8 cellular contexts compared by ENCODE assay signal in the genomic region with DNA sequence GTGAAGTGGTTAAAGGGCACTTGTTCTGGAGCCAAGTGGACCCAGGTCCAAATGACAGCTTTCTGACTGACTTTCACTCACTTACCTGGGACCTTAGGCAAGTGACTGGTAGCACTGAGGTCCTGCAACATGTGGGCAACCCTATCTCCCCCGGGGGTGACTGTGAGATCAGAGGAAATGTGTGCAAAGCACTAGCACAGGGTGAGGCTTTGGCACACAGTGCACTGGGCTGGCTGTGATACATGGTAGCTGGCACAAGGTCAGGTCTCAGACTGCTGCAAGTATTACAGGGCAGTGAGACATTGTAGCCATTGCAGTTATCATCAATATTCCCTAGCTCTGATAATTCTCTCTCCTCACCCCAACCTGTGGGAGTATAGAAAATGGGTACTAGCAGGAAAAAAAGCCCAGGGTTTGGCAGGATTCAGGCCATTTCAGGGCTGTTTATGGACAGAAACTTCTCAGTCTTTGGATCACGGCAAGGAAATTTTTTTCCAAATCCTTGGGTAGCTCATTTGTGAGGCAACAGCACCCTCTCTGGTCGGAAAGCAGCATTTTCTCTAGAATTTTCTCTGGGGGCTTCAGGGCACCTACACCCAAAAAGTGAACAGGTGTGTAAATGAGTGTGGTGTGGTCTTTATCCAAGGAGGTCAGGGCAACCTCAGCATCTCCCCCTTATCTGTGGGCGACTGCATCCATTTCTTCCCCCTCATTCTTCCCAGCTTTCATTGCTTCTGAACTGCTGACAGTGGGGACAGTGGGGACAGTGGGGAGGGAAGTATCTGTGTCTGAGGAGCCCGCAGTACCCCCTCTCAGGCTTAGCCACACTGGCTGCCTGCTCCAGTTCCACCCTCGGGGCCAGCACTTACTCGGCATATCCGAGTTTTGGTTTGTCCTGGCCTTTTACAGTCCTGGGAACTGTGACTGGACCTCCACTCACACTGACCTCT.
DNase-seq lines count a peak whose midpoint lies in the region; ATAC-seq and TF ChIP-seq lines count a peak whose summit lies in the region.

No MANE protein-coding gene starts in this region.

- no peak overlapping the region for H3K4me3 ChIP-seq in OCI-LY7 (ENCODE audit: low read depth, low read length, poor library complexity, severe bottlenecking)

- no peak overlapping the region for H3K27ac Mint-ChIP-seq in activated T-helper 17 cell treated with anti-CD3 and anti-CD28 coated beads, Interleukin-2, amount 50 U/mL, for 72 hours
- no peak overlapping the region for H3K27ac Mint-ChIP-seq in activated T-helper 1 cell treated with anti-CD3 and anti-CD28 coated beads, Interleukin-12 subunit alpha, Interleukin-12 subunit beta, Interleukin-2, Interleukin-4 antibody, amounts not matched to agents 30 ng/mL and 10 ng/mL and 1 ng/mL, durations not matched to agents 14 hours and 24 hours and 36 hours

- no peaks in the 10 kb centered on the region for H3K4me1 ChIP-seq in OCI-LY7 (ENCODE audit: insufficient read depth, low read length, poor library complexity, severe bottlenecking)

- H3K4me3 Mint-ChIP-seq in activated T-helper 17 cell treated with anti-CD3 and anti-CD28 coated beads, Interleukin-2, amount 50 U/mL, for 72 hours, result no peak overlapping the region
- H3K4me3 Mint-ChIP-seq in activated T-helper 1 cell treated with anti-CD3 and anti-CD28 coated beads, Interleukin-12 subunit alpha, Interleukin-12 subunit beta, Interleukin-2, Interleukin-4 antibody, amounts not matched to agents 30 ng/mL and 10 ng/mL and 1 ng/mL, durations not matched to agents 14 hours and 24 hours and 36 hours, result no peak overlapping the region

- CTCF ChIA-PET in OCI-LY7 (lab: Charles Lee; ENCODE audit: unreplicated experiment), result no interaction called here

- H3K9me3 Mint-ChIP-seq in activated T-helper 17 cell treated with anti-CD3 and anti-CD28 coated beads, Interleukin-2, amount 50 U/mL, for 72 hours, result no peaks in the 10 kb centered on the region
- no peaks in the 10 kb centered on the region for H3K9me3 Mint-ChIP-seq in activated T-helper 1 cell treated with anti-CD3 and anti-CD28 coated beads, Interleukin-12 subunit alpha, Interleukin-12 subunit beta, Interleukin-2, Interleukin-4 antibody, amounts not matched to agents 30 ng/mL and 10 ng/mL and 1 ng/mL, durations not matched to agents 14 hours and 24 hours and 36 hours

- H3K79me2 ChIP-seq in OCI-LY7 (ENCODE audit: insufficient read depth, low read depth, low read length), result no peaks in the 10 kb centered on the region

- peak; percentile 59 for ATAC-seq in omental fat pad (ENCODE audit: low FRiP score)
- ATAC-seq in activated CD4-positive, CD25-positive, alpha-beta regulatory T cell treated with anti-CD3 and anti-CD28 coated beads, Interleukin-2, amount 50 U/mL, for 24 hours, result no peak
- ATAC-seq in activated T-helper 17 cell treated with anti-CD3 and anti-CD28 coated beads, Interleukin-2, amount 50 U/mL, for 72 hours (replicated peaks), result no peak

- POLR2A ChIA-PET in OCI-LY7 (lab: Charles Lee), result interaction anchor here (0.7 kb wide), 1 partner anchor 120 kb away, joined by 3 read pairs; no protein-coding TSS in a partner anchor

- no TSS peak for BruUV-seq in OCI-LY7 (replicated peaks; lab: Mats Ljungman, UMichigan)

- no peaks in the 10 kb centered on the region for H3K4me1 Mint-ChIP-seq in activated T-helper 17 cell treated with anti-CD3 and anti-CD28 coated beads, Interleukin-2, amount 50 U/mL, for 72 hours
- no peaks in the 10 kb centered on the region for H3K4me1 Mint-ChIP-seq in activated T-helper 1 cell treated with anti-CD3 and anti-CD28 coated beads, Interleukin-12 subunit alpha, Interleukin-12 subunit beta, Interleukin-2, Interleukin-4 antibody, amounts not matched to agents 30 ng/mL and 10 ng/mL and 1 ng/mL, durations not matched to agents 14 hours and 24 hours and 36 hours (ENCODE audit: low read depth)

- H3K36me3 Mint-ChIP-seq in activated T-helper 17 cell treated with anti-CD3 and anti-CD28 coated beads, Interleukin-2, amount 50 U/mL, for 72 hours (ENCODE audit: low read depth), result no peaks in the 10 kb centered on the region
- no peaks in the 10 kb centered on the region for H3K36me3 Mint-ChIP-seq in activated T-helper 1 cell treated with anti-CD3 and anti-CD28 coated beads, Interleukin-12 subunit alpha, Interleukin-12 subunit beta, Interleukin-2, Interleukin-4 antibody, amounts not matched to agents 30 ng/mL and 10 ng/mL and 1 ng/mL, durations not matched to agents 14 hours and 24 hours and 36 hours (ENCODE audit: low read depth)

- H3K27ac ChIP-seq in OCI-LY7 (ENCODE audit: low read depth, low read length, poor library complexity, severe bottlenecking), result no peak overlapping the region

- peaks cover 16% of the 10 kb centered on the region for H3K27me3 Mint-ChIP-seq in activated T-helper 17 cell treated with anti-CD3 and anti-CD28 coated beads, Interleukin-2, amount 50 U/mL, for 72 hours
- H3K27me3 Mint-ChIP-seq in activated T-helper 1 cell treated with anti-CD3 and anti-CD28 coated beads, Interleukin-12 subunit alpha, Interleukin-12 subunit beta, Interleukin-2, Interleukin-4 antibody, amounts not matched to agents 30 ng/mL and 10 ng/mL and 1 ng/mL, durations not matched to agents 14 hours and 24 hours and 36 hours (ENCODE audit: insufficient read depth), result peaks cover 7% of the 10 kb centered on the region

- intact Hi-C loops in OCI-LY7 (cut with micrococcal nuclease; ENCODE audit: unreplicated experiment), result no loop called here
- intact Hi-C loops in activated T-helper 1 cell treated with anti-CD3 and anti-CD28 coated beads, Interleukin-12 subunit alpha, Interleukin-12 subunit beta, Interleukin-2, Interleukin-4 antibody, amounts not matched to agents 30 ng/mL and 10 ng/mL and 1 ng/mL, durations not matched to agents 14 hours and 24 hours and 36 hours (cut with micrococcal nuclease), result no loop called here

- DNase-seq in NCI-H82 (lab: John Stamatoyannopoulos, UW) (peak; percentile 58), NCI-H82 treated with DMSO at 0.1 percent for 48 hours (lab: John Stamatoyannopoulos, UW; ENCODE audit: unreplicated experiment) (no peak), OCI-LY7 (ENCODE audit: low spot score) (peak; percentile 14), fibroblast of peridontal ligament (ENCODE audit: extremely low read depth) (peak; percentile 2), omental fat pad (ENCODE audit: low spot score) (no peak)
- no peak for DNase-seq in activated T-helper 1 cell treated with anti-CD3 and anti-CD28 coated beads, Interleukin-12 subunit alpha, Interleukin-12 subunit beta, Interleukin-2, Interleukin-4 antibody, amounts not matched to agents 30 ng/mL and 10 ng/mL and 1 ng/mL, durations not matched to agents 14 hours and 24 hours and 36 hours (ENCODE audit: low spot score)

- H3K4me2 ChIP-seq in OCI-LY7 (ENCODE audit: low read length), result no peak overlapping the region

- no peaks in the 10 kb centered on the region for H3K36me3 ChIP-seq in OCI-LY7 (ENCODE audit: insufficient read depth, low read length)

- no peaks in the 10 kb centered on the region for H3K9me3 ChIP-seq in OCI-LY7 (ENCODE audit: low read length)

- H3K9me2 ChIP-seq in OCI-LY7 (ENCODE audit: insufficient read depth, low read length), result no peaks in the 10 kb centered on the region

- TF ChIP-seq CTCF in OCI-LY7 (conservative IDR thresholded peaks at IDR 0.05; ENCODE audit: low read length), result peak; percentile 77
- TF ChIP-seq CTCF in omental fat pad (IDR thresholded peaks at IDR 0.05), result no peak

- no peak overlapping the region for H2AFZ ChIP-seq in OCI-LY7 (ENCODE audit: low read length)

- H4K20me1 ChIP-seq in OCI-LY7 (ENCODE audit: insufficient read depth, low read length), result no peaks in the 10 kb centered on the region

Comparison
In these comparisons a context has a peak if more than half of its experiments do, and no peak if none do; other contexts are left out.
1. DNase-seq: peak in NCI-H82 (single experiment), OCI-LY7 (single experiment) and fibroblast of peridontal ligament (single experiment); none in NCI-H82 treated with DMSO at 0.1 percent for 48 hours (single experiment), omental fat pad (single experiment) and activated T-helper 1 cell treated with anti-CD3 and anti-CD28 coated beads, Interleukin-12 subunit alpha, Interleukin-12 subunit beta, Interleukin-2, Interleukin-4 antibody, amounts not matched to agents 30 ng/mL and 10 ng/mL and 1 ng/mL, durations not matched to agents 14 hours and 24 hours and 36 hours (single experiment).